ENCODE assay signal across 18 cellular contexts in the genomic region with DNA sequence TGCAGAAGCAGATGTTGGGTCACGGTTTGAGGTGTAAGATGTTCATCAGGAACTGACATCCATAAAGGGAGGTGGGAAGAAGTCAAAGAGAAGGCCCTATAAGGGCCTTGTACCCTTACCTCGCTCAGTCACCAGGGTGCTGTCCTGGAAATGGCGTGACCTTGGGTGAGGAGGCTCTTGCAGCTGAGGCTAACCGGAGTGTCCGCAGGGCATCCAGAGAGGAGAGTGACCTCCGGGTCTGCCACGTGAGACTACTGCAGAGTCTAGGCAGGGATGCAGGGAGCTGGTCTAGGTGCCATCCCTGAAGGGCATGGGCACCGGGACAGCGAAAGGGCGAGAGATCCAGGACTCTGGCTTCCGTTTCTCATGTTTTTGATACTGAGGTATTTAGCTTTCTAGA. TPM values are rescaled to one million over a fixed set of nuclear protein-coding genes. Genes with fewer than 3 reads are reported as not detected.
DNase-seq lines count a peak whose midpoint lies in the region; ATAC-seq and TF ChIP-seq lines count a peak whose summit lies in the region.
"Had no signal": no experiment of that assay in that cellular context is flagged by ENCODE, and none has a peak within 500 bp of the region (broad histone marks: within the 10 kb centered on the region; RNA-seq: fewer than 3 reads in every experiment).

No MANE protein-coding gene starts in this region.

- H3K36me3 Mint-ChIP-seq in activated CD4-positive, alpha-beta T cell treated with anti-CD3 and anti-CD28 coated beads for 36 hours (ENCODE audit: low read depth), result peaks cover 22% of the 10 kb centered on the region
- peaks cover 11% of the 10 kb centered on the region; the same call in 1 of the 2 replicates for H3K36me3 Mint-ChIP-seq in WTC11
- H3K36me3 Mint-ChIP-seq in osteocyte (ENCODE audit: unreplicated experiment), result peaks cover 7% of the 10 kb centered on the region

- CTCF ChIA-PET in activated CD4-positive, alpha-beta T cell treated with anti-CD3 and anti-CD28 coated beads for 36 hours (lab: Charles Lee), result interaction anchor here (1.8 kb wide), 2 partner anchors 13 to 35 kb away, joined by 3 to 5 read pairs; no protein-coding TSS in a partner anchor
- CTCF ChIA-PET in WTC11 (lab: Charles Lee), result interaction anchor here (0.6 to 1.5 kb wide), 2 partner anchors 11 to 34 kb away, joined by 4 read pairs; no protein-coding TSS in a partner anchor

- no peak overlapping the region for H3K4me3 Mint-ChIP-seq in activated CD4-positive, alpha-beta T cell treated with anti-CD3 and anti-CD28 coated beads for 36 hours
- H3K4me3 Mint-ChIP-seq in WTC11 (no peak overlapping the region), osteocyte (ENCODE audit: unreplicated experiment) (no peak overlapping the region)

- H3K27me3 ChIP-seq in uterus, result no peaks in the 10 kb centered on the region
- H3K27me3 ChIP-seq: SJCRH30 had no signal

- peak overlapping the region; percentile 13 for H3K27ac Mint-ChIP-seq in activated CD4-positive, alpha-beta T cell treated with anti-CD3 and anti-CD28 coated beads for 36 hours
- H3K27ac Mint-ChIP-seq in WTC11 (peak overlapping the region; percentile 71; the same call in 1 of the 2 replicates), osteocyte (ENCODE audit: unreplicated experiment) (peak overlapping the region; percentile 5)

- TF ChIP-seq POLR2A in uterus (IDR thresholded peaks at IDR 0.05), result no peak

- ATAC-seq in activated CD4-positive, alpha-beta T cell treated with anti-CD3 and anti-CD28 coated beads for 36 hours, result no peak
- ATAC-seq in WTC11, result no peak
- ATAC-seq: PC-3 had no signal

- H3K36me3 ChIP-seq in uterus, result no peaks in the 10 kb centered on the region
- H3K36me3 ChIP-seq: SJCRH30 had no signal

- no peaks in the 10 kb centered on the region for H3K27me3 Mint-ChIP-seq in activated CD4-positive, alpha-beta T cell treated with anti-CD3 and anti-CD28 coated beads for 36 hours
- H3K27me3 Mint-ChIP-seq in WTC11 (ENCODE audit: low read depth) (no peaks in the 10 kb centered on the region; the same call in 1 of the 2 replicates), osteocyte (ENCODE audit: unreplicated experiment) (no peaks in the 10 kb centered on the region)

- H3K4me1 Mint-ChIP-seq in activated CD4-positive, alpha-beta T cell treated with anti-CD3 and anti-CD28 coated beads for 36 hours, result peaks cover 31% of the 10 kb centered on the region
- H3K4me1 Mint-ChIP-seq in WTC11 (peaks cover 38% of the 10 kb centered on the region), osteocyte (ENCODE audit: unreplicated experiment) (peaks cover 52% of the 10 kb centered on the region)

- DNase-seq in activated CD4-positive, alpha-beta T cell treated with anti-CD3 and anti-CD28 coated beads for 36 hours, result no peak
- DNase-seq in activated CD4-positive, alpha-beta T cell treated with anti-CD3 and anti-CD28 coated beads, Interleukin-2, amount 50 U/mL, for 48 hours, result no peak
- DNase-seq in WTC11 (ENCODE audit: low spot score), result no peak
- DNase-seq in osteocyte (ENCODE audit: extremely low spot score, unreplicated experiment), result no peak
- no peak for DNase-seq in uterus
- no peak for DNase-seq in DMS153 (lab: John Stamatoyannopoulos, UW)
- DNase-seq in NK-92 (lab: John Stamatoyannopoulos, UW; ENCODE audit: unreplicated experiment), result no peak
- DNase-seq in NCI-H1417 (lab: John Stamatoyannopoulos, UW), result no peak
- DNase-seq: 8988T; CD8-positive, alpha-beta memory T cell; DMS79 treated with DMSO at 0.1 percent for 48 hours; KBM-7; NCI-H1436; NCI-H2029; NCI-H774; PC-3; SJCRH30 had no signal

- intact Hi-C loops in activated CD4-positive, alpha-beta T cell treated with anti-CD3 and anti-CD28 coated beads for 36 hours (cut with DNase I, micrococcal nuclease), result no loop called here
- intact Hi-C loops in uterus (cut with DNase I; ENCODE audit: low total_unique reads), result no loop called here

- peak overlapping the region; percentile 26 to 79 for H3K27ac ChIP-seq in uterus
- H3K27ac ChIP-seq: SJCRH30 had no signal

- H3K4me3 ChIP-seq in uterus, result no peak overlapping the region
- H3K4me3 ChIP-seq: HAP-1, SJCRH30 had no signal

- no peaks in the 10 kb centered on the region for H3K9me3 ChIP-seq in uterus
- H3K9me3 ChIP-seq: HAP-1, SJCRH30 had no signal

- H3K9me3 Mint-ChIP-seq in activated CD4-positive, alpha-beta T cell treated with anti-CD3 and anti-CD28 coated beads for 36 hours (ENCODE audit: low read depth), result no peaks in the 10 kb centered on the region
- H3K9me3 Mint-ChIP-seq in WTC11 (no peaks in the 10 kb centered on the region), osteocyte (ENCODE audit: unreplicated experiment) (no peaks in the 10 kb centered on the region)
- H3K9me3 Mint-ChIP-seq: CD8-positive, alpha-beta memory T cell had no signal

- POLR2A ChIA-PET in activated CD4-positive, alpha-beta T cell treated with anti-CD3 and anti-CD28 coated beads for 36 hours (lab: Charles Lee), result no interaction called here
- POLR2A ChIA-PET in WTC11 (lab: Charles Lee), result no interaction called here

- TF ChIP-seq CTCF in WTC11 (IDR thresholded peaks at IDR 0.05), result no peak
- no peak for TF ChIP-seq CTCF in osteocyte (IDR thresholded peaks at IDR 0.05)
- no peak for TF ChIP-seq CTCF in uterus (IDR thresholded peaks at IDR 0.05)

- H3K4me1 ChIP-seq in uterus, result peaks cover 0 to 8% of the 10 kb centered on the region in 2 donors
- H3K4me1 ChIP-seq: SJCRH30 had no signal

TF ChIP-seq in WTC11, 78 proteins besides CTCF, POLR2A, EP300 and RAD21 (continues in another document):
- TF ChIP-seq ELF4 (CRISPR knock-in tag; IDR thresholded peaks at IDR 0.05; ENCODE audit: low read depth), result no peak
- no peak for TF ChIP-seq JUN (CRISPR knock-in tag; IDR thresholded peaks at IDR 0.05)
- TF ChIP-seq ZNF317 (CRISPR knock-in tag; IDR thresholded peaks at IDR 0.05; ENCODE audit: borderline replicate concordance, low read depth), result no peak
- TF ChIP-seq NR1H2 (CRISPR knock-in tag; IDR thresholded peaks at IDR 0.05), result no peak
- TF ChIP-seq ERG (CRISPR knock-in tag; IDR thresholded peaks at IDR 0.05), result no peak
- TF ChIP-seq, protein P1, sequence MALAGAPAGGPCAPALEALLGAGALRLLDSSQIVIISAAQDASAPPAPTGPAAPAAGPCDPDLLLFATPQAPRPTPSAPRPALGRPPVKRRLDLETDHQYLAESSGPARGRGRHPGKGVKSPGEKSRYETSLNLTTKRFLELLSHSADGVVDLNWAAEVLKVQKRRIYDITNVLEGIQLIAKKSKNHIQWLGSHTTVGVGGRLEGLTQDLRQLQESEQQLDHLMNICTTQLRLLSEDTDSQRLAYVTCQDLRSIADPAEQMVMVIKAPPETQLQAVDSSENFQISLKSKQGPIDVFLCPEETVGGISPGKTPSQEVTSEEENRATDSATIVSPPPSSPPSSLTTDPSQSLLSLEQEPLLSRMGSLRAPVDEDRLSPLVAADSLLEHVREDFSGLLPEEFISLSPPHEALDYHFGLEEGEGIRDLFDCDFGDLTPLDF (CRISPR knock-in tag; IDR thresholded peaks at IDR 0.05), result no peak
- TF ChIP-seq MYBL2 (CRISPR knock-in tag; IDR thresholded peaks at IDR 0.05), result no peak
- TF ChIP-seq ATF1 (CRISPR knock-in tag; IDR thresholded peaks at IDR 0.05), result no peak
- TF ChIP-seq, protein P2, sequence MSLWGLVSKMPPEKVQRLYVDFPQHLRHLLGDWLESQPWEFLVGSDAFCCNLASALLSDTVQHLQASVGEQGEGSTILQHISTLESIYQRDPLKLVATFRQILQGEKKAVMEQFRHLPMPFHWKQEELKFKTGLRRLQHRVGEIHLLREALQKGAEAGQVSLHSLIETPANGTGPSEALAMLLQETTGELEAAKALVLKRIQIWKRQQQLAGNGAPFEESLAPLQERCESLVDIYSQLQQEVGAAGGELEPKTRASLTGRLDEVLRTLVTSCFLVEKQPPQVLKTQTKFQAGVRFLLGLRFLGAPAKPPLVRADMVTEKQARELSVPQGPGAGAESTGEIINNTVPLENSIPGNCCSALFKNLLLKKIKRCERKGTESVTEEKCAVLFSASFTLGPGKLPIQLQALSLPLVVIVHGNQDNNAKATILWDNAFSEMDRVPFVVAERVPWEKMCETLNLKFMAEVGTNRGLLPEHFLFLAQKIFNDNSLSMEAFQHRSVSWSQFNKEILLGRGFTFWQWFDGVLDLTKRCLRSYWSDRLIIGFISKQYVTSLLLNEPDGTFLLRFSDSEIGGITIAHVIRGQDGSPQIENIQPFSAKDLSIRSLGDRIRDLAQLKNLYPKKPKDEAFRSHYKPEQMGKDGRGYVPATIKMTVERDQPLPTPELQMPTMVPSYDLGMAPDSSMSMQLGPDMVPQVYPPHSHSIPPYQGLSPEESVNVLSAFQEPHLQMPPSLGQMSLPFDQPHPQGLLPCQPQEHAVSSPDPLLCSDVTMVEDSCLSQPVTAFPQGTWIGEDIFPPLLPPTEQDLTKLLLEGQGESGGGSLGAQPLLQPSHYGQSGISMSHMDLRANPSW (CRISPR knock-in tag; conservative IDR thresholded peaks at IDR 0.05; ENCODE audit: low read depth), result no peak
- TF ChIP-seq SMAD3 (CRISPR knock-in tag; IDR thresholded peaks at IDR 0.05; ENCODE audit: borderline replicate concordance), result no peak
- no peak for TF ChIP-seq SOX15 (CRISPR knock-in tag; IDR thresholded peaks at IDR 0.05)

RNA-seq across cellular contexts. Expression of gene IRAK1, which starts 28.7 kb away (rescaled TPM):
- total RNA-seq in activated CD4-positive, alpha-beta T cell treated with anti-CD3 and anti-CD28 coated beads for 36 hours, result 10 to 100 TPM; 84.3 to 93.6 TPM
- total RNA-seq in WTC11 (2021), result 32.1 to 48.0 TPM (median 45.2 TPM) in 3 replicates
- 72.4 and 74.2 TPM in 2 replicates for total RNA-seq in osteocyte
- total RNA-seq in uterus, result 10 to 100 TPM in 3 of 4 donors, 1 to 10 TPM in 1; 9.7 to 52.6 (median 35.8) TPM

RNA-seq across cellular contexts. Expression of gene MECP2, which starts 49.1 kb away (rescaled TPM):
- 10 to 100 TPM; 50.7 to 60.0 TPM for total RNA-seq in activated CD4-positive, alpha-beta T cell treated with anti-CD3 and anti-CD28 coated beads for 36 hours
- total RNA-seq in WTC11 (2021) (28.7 to 36.2 TPM (median 33.7 TPM) in 3 replicates), osteocyte (43.7 and 44.6 TPM in 2 replicates), uterus (100 to 1,000 TPM in 1 of 4 donors, 10 to 100 TPM in 3; 29.7 to 106 (median 50.6) TPM)

Comparison
In these comparisons a context has a peak if more than half of its experiments do, and no peak if none do; other contexts are left out.
1. H3K27ac Mint-ChIP-seq: peak in every context shown above with its lines; median percentile 71 in WTC11; 13 in activated CD4-positive, alpha-beta T cell treated with anti-CD3 and anti-CD28 coated beads for 36 hours; 5 in osteocyte.